In the genomic region with DNA sequence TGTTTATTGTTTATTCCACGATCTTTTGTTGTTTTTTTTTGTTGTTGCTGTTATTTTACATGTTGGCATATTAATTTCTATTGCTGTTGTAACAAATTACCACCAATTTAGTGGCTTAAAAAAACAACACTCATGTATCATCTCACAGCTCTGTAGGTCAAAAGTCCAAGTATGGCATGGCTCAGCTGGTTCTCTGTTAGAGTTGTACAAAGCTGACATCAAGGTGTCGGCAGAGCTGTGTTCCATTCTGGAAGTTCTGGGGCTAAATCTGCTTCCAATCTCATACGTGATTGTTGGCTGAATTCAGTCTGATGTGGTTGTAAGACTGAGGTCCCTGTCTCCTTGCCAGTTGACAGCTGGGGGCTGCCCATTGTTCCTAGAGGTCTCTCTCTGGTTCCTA, we compare ENCODE assay signal across 15 cellular contexts.
"Had no signal": no experiment of that assay in that cellular context is flagged by ENCODE, and none has a peak within 500 bp of the region (broad histone marks: within the 10 kb centered on the region; RNA-seq: fewer than 3 reads in every experiment).

No MANE protein-coding gene starts in this region.

- H3K27ac Mint-ChIP-seq: activated B cell treated with CpG ODN at 0.5 μM for 24 hours; activated CD4-positive, alpha-beta T cell treated with anti-CD3 and anti-CD28 coated beads for 36 hours; memory B cell had no signal

- DNase-seq: activated B cell treated with CpG ODN at 0.5 μM for 24 hours; activated CD4-positive, alpha-beta T cell treated with anti-CD3 and anti-CD28 coated beads for 36 hours; activated CD8-positive, alpha-beta memory T cell treated with anti-CD3 and anti-CD28 coated beads, Interleukin-2, amount 50 U/mL, for 4 hours; activated CD8-positive, alpha-beta T cell treated with anti-CD3 and anti-CD28 coated beads for 36 hours; activated naive CD4-positive, alpha-beta T cell; body of pancreas; heart left ventricle; islet precursor cell; left cardiac atrium; occipital lobe; stimulated activated CD4-positive, alpha-beta T cell treated with anti-CD3 and anti-CD28 coated beads, Interleukin-4, amount 100 ng/mL, for 4 hours; stomach; T1000 had no signal

- H3K9me3 Mint-ChIP-seq: activated B cell treated with CpG ODN at 0.5 μM for 24 hours; activated CD8-positive, alpha-beta T cell treated with anti-CD3 and anti-CD28 coated beads for 36 hours; memory B cell; neural crest cell had no signal

- H3K4me3 Mint-ChIP-seq: activated B cell treated with CpG ODN at 0.5 μM for 24 hours; activated CD4-positive, alpha-beta T cell treated with anti-CD3 and anti-CD28 coated beads for 36 hours; activated CD8-positive, alpha-beta T cell treated with anti-CD3 and anti-CD28 coated beads for 36 hours; memory B cell; neural crest cell had no signal

- ATAC-seq: activated CD4-positive, alpha-beta T cell treated with anti-CD3 and anti-CD28 coated beads for 36 hours; activated CD8-positive, alpha-beta T cell treated with anti-CD3 and anti-CD28 coated beads for 36 hours; body of pancreas; heart left ventricle; left cardiac atrium had no signal

- H3K27me3 Mint-ChIP-seq: activated B cell treated with CpG ODN at 0.5 μM for 24 hours; activated CD4-positive, alpha-beta T cell treated with anti-CD3 and anti-CD28 coated beads for 36 hours; activated CD8-positive, alpha-beta T cell treated with anti-CD3 and anti-CD28 coated beads for 36 hours; memory B cell had no signal

- H3K36me3 Mint-ChIP-seq: memory B cell had no signal
